ENCODE assay signal across 30 cellular contexts in genomic region chr6:76347539-76347938, GRCh38.
"Had no signal": no experiment of that assay in that cellular context is flagged by ENCODE, and none has a peak within 500 bp of the region (broad histone marks: within the 10 kb centered on the region; RNA-seq: fewer than 3 reads in every experiment).

No MANE protein-coding gene starts in this region.

- H3K9me3 ChIP-seq: MG63 had no signal

- DNase-seq: activated CD4-positive, alpha-beta T cell treated with anti-CD3 and anti-CD28 coated beads, Interleukin-2, amount 10 ng/mL, durations not matched to agents 24 days and 14 days; activated CD4-positive, alpha-beta T cell treated with anti-CD3 and anti-CD28 coated beads, Interleukin-2, amount 50 U/mL, for 4 hours; activated CD8-positive, alpha-beta T cell treated with anti-CD3 and anti-CD28 coated beads for 36 hours; activated effector memory CD4-positive, alpha-beta T cell treated with anti-CD3 and anti-CD28 coated beads, Interleukin-2, amount 50 U/mL, for 16 hours; activated naive CD4-positive, alpha-beta T cell; activated naive CD4-positive, alpha-beta T cell treated with anti-CD3 and anti-CD28 coated beads, Interleukin-2, amount 50 U/mL, for 16 hours; activated naive CD8-positive, alpha-beta T cell treated with anti-CD3 and anti-CD28 coated beads for 36 hours; activated T-cell treated with anti-CD3 and anti-CD28 coated beads, Interleukin-2, amount 50 U/mL, for 1 hour; activated T-cell treated with anti-CD3 and anti-CD28 coated beads, Interleukin-2, amount 50 U/mL, for 72 hours; amniotic stem cell; aorta; brain microvascular endothelial cell; MG63; NCI-H1092 treated with DMSO at 0.1 percent for 48 hours; NCI-H1417; NCI-H146; NCI-H187; NCI-H2029 treated with DMSO at 0.1 percent for 48 hours; NCI-H2107; NCI-H2171; NCI-H510A; NCI-H526; NCI-H748 treated with DMSO at 0.1 percent for 48 hours; NK-92 treated with Interleukin-12 subunit alpha and Interleukin-12 subunit beta, amount 100 ng/mL, for 24 hours; PC-3; Right ventricle myocardium superior had no signal

- H3K4me3 ChIP-seq: cardiac muscle cell, MG63 had no signal

- H3K27me3 ChIP-seq: brain microvascular endothelial cell, cardiac muscle cell, MG63 had no signal

- ATAC-seq: activated CD8-positive, alpha-beta T cell treated with anti-CD3 and anti-CD28 coated beads for 36 hours; activated T-cell treated with anti-CD3 and anti-CD28 coated beads, Interleukin-2, amount 50 U/mL, for 72 hours; activated T-helper 17 cell treated with anti-CD3 and anti-CD28 coated beads, Interleukin-2, amount 50 U/mL, for 72 hours; PC-3 had no signal

- H3K27ac ChIP-seq: brain microvascular endothelial cell, cardiac muscle cell had no signal

- H3K36me3 ChIP-seq: brain microvascular endothelial cell, cardiac muscle cell, MG63 had no signal

- FAIRE-seq: RCC 7860, TTC549 had no signal
